Comparison of ENCODE assay signal across 15 cellular contexts in the genomic region with DNA sequence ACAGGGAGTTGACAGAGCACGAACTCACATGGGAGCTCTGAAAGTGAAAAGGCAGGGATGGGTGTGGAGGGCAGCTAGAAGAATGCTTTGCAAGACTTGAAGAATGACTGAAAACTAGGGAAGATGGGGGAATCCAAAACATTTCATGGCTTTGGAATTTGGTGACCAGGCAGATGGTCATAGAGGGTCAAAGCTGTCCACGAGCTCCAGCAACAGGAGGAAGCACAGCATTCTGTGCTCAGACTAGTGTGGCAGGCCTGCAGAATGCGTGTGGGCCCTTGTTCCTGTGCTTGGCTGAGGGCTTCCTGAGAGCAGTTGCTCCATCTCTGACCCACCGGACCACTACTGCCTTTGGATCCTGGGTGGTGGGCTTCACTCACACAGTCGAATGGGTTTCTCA.
DNase-seq lines count a peak whose midpoint lies in the region; ATAC-seq and TF ChIP-seq lines count a peak whose summit lies in the region.
"Had no signal": no experiment of that assay in that cellular context is flagged by ENCODE, and none has a peak within 500 bp of the region (broad histone marks: within the 10 kb centered on the region; RNA-seq: fewer than 3 reads in every experiment).

No MANE protein-coding gene starts in this region.

- no peak overlapping the region for H3K4me3 Mint-ChIP-seq in dendritic cell treated with granulocyte-macrophage colony-stimulating factor and Interleukin-4, amounts not matched to agents 40 ng/mL and 50 ng/mL, for 4 days
- no peak overlapping the region for H3K4me3 Mint-ChIP-seq in activated CD8-positive, alpha-beta memory T cell treated with anti-CD3 and anti-CD28 coated beads, Interleukin-2, amount 10 ng/mL, durations not matched to agents 7 days and 5 days
- H3K4me3 Mint-ChIP-seq: activated naive CD4-positive, alpha-beta T cell treated with anti-CD3 and anti-CD28 coated beads, Interleukin-2, amount 50 U/mL, for 24 hours; endodermal cell; T-helper 1 cell treated with Interleukin-12 subunit alpha and Interleukin-12 subunit beta and Interleukin-4 antibody, amounts not matched to agents 30 μg/mL and 1 μg/mL, for 36 hours had no signal

- no peaks in the 10 kb centered on the region for H3K36me3 Mint-ChIP-seq in dendritic cell treated with granulocyte-macrophage colony-stimulating factor and Interleukin-4, amounts not matched to agents 40 ng/mL and 50 ng/mL, for 4 days (ENCODE audit: low read depth)
- peaks cover 1% of the 10 kb centered on the region for H3K36me3 Mint-ChIP-seq in activated CD8-positive, alpha-beta memory T cell treated with anti-CD3 and anti-CD28 coated beads, Interleukin-2, amount 10 ng/mL, durations not matched to agents 7 days and 5 days
- H3K36me3 Mint-ChIP-seq: activated naive CD4-positive, alpha-beta T cell treated with anti-CD3 and anti-CD28 coated beads, Interleukin-2, amount 50 U/mL, for 24 hours had no signal

- H2AFZ ChIP-seq in mesenchymal stem cell (ENCODE audit: low read depth, low read length), result no peak overlapping the region

- 76% methylated on average over 5 of the region's 5 CpGs for WGBS in mesenchymal stem cell

- peaks cover 33% of the 10 kb centered on the region for H3K4me1 Mint-ChIP-seq in dendritic cell treated with granulocyte-macrophage colony-stimulating factor and Interleukin-4, amounts not matched to agents 40 ng/mL and 50 ng/mL, for 4 days (ENCODE audit: low read depth)
- H3K4me1 Mint-ChIP-seq in activated CD8-positive, alpha-beta memory T cell treated with anti-CD3 and anti-CD28 coated beads, Interleukin-2, amount 10 ng/mL, durations not matched to agents 7 days and 5 days, result no peaks in the 10 kb centered on the region
- H3K4me1 Mint-ChIP-seq: endodermal cell had no signal

- H2BK12ac ChIP-seq in mesenchymal stem cell (ENCODE audit: low read length in 2 of 2), result no peak overlapping the region

- no peak for ATAC-seq in activated CD8-positive, alpha-beta memory T cell treated with anti-CD3 and anti-CD28 coated beads, Interleukin-2, amount 10 ng/mL, durations not matched to agents 7 days and 5 days
- ATAC-seq: A549 had no signal

- H3K4me1 ChIP-seq in mesenchymal stem cell (ENCODE audit: control insufficient read depth, insufficient read depth, low read depth, low read length), result peaks cover 4% of the 10 kb centered on the region
- H3K4me1 ChIP-seq: A549 had no signal

- H2BK15ac ChIP-seq in mesenchymal stem cell (ENCODE audit: low read depth, poor library complexity, severe bottlenecking), result no peak overlapping the region

- no peak overlapping the region for H2AK5ac ChIP-seq in mesenchymal stem cell (ENCODE audit: low read length, severe bottlenecking)

- H3K9ac ChIP-seq in mesenchymal stem cell (ENCODE audit: low read length), result no peak overlapping the region

- H3K27me3 Mint-ChIP-seq in dendritic cell treated with granulocyte-macrophage colony-stimulating factor and Interleukin-4, amounts not matched to agents 40 ng/mL and 50 ng/mL, for 4 days, result no peaks in the 10 kb centered on the region
- no peaks in the 10 kb centered on the region for H3K27me3 Mint-ChIP-seq in activated CD8-positive, alpha-beta memory T cell treated with anti-CD3 and anti-CD28 coated beads, Interleukin-2, amount 10 ng/mL, durations not matched to agents 7 days and 5 days
- H3K27me3 Mint-ChIP-seq: activated naive CD4-positive, alpha-beta T cell treated with anti-CD3 and anti-CD28 coated beads, Interleukin-2, amount 50 U/mL, for 24 hours had no signal

- no peak overlapping the region for H3K4ac ChIP-seq in mesenchymal stem cell (ENCODE audit: low read depth in 1 of 2, low read length in 2 of 2)

- H3K23ac ChIP-seq in mesenchymal stem cell (ENCODE audit: low read length in 2 of 2), result no peak overlapping the region

- H3K18ac ChIP-seq in mesenchymal stem cell (ENCODE audit: low read depth in 1 of 2, low read length in 2 of 2), result peak overlapping the region in 1 of 2 experiments; percentile 46

- peak; percentile 55 for DNase-seq in AG08396 (ENCODE audit: low spot score)
- no peak for DNase-seq in HL-60 (ENCODE audit: low read depth in 1 of 2, low spot score in 1 of 2)
- DNase-seq in mesenchymal stem cell, result peak; percentile 27
- DNase-seq in NCI-H1417 (lab: John Stamatoyannopoulos, UW), result no peak
- no peak for DNase-seq in NCI-H2029 treated with DMSO at 0.1 percent for 48 hours (lab: John Stamatoyannopoulos, UW)
- no peak for DNase-seq in activated CD8-positive, alpha-beta memory T cell treated with anti-CD3 and anti-CD28 coated beads, Interleukin-2, amount 10 ng/mL, durations not matched to agents 7 days and 5 days
- no peak for DNase-seq in NCI-H345 treated with DMSO at 0.1 percent for 48 hours (lab: John Stamatoyannopoulos, UW; ENCODE audit: unreplicated experiment)
- DNase-seq: activated CD4-positive, CD25-positive, alpha-beta regulatory T cell treated with anti-CD3 and anti-CD28 coated beads, Interleukin-2, amount 50 U/mL, for 72 hours; Caco-2; endodermal cell; NCI-H187 treated with DMSO at 0.1 percent for 48 hours had no signal

- no peaks in the 10 kb centered on the region for H3K27me3 ChIP-seq in HL-60 (ENCODE audit: insufficient read depth, poor library complexity, severe bottlenecking)
- H3K27me3 ChIP-seq in mesenchymal stem cell (ENCODE audit: control insufficient read depth in 1 of 2, insufficient read depth in 1 of 2, low read length in 2 of 2), result no peaks in the 10 kb centered on the region

- no peak overlapping the region for H4K8ac ChIP-seq in mesenchymal stem cell (ENCODE audit: low read length)

- no peak overlapping the region for H2BK5ac ChIP-seq in mesenchymal stem cell (ENCODE audit: low read depth, low read length, poor library complexity, severe bottlenecking)

- no peak overlapping the region for H3K14ac ChIP-seq in mesenchymal stem cell (ENCODE audit: low read length in 2 of 2)

- CTCF ChIA-PET in activated CD8-positive, alpha-beta memory T cell treated with anti-CD3 and anti-CD28 coated beads, Interleukin-2, amount 10 ng/mL, durations not matched to agents 7 days and 5 days (lab: Charles Lee), result no interaction called here

- no peaks in the 10 kb centered on the region for H3K9me3 ChIP-seq in mesenchymal stem cell (ENCODE audit: control insufficient read depth, low read length)
- H3K9me3 ChIP-seq: A549, Caco-2 had no signal

- H3K27ac ChIP-seq in HL-60 (replicated peaks) (peak overlapping the region; percentile 67), mesenchymal stem cell (ENCODE audit: low read length, poor library complexity, severe bottlenecking) (no peak overlapping the region)
- H3K27ac ChIP-seq: A549 had no signal

- TF ChIP-seq CTCF in HL-60 (IDR thresholded peaks at IDR 0.05; ENCODE audit: insufficient read depth, low read length), result no peak

- no peak overlapping the region for H4K91ac ChIP-seq in mesenchymal stem cell (ENCODE audit: low read length)

- peaks cover 8% of the 10 kb centered on the region for H3K9me3 Mint-ChIP-seq in dendritic cell treated with granulocyte-macrophage colony-stimulating factor and Interleukin-4, amounts not matched to agents 40 ng/mL and 50 ng/mL, for 4 days
- H3K9me3 Mint-ChIP-seq in activated CD8-positive, alpha-beta memory T cell treated with anti-CD3 and anti-CD28 coated beads, Interleukin-2, amount 10 ng/mL, durations not matched to agents 7 days and 5 days (ENCODE audit: low read depth), result no peaks in the 10 kb centered on the region
- H3K9me3 Mint-ChIP-seq: activated naive CD4-positive, alpha-beta T cell treated with anti-CD3 and anti-CD28 coated beads, Interleukin-2, amount 50 U/mL, for 24 hours; endodermal cell had no signal

- no peaks in the 10 kb centered on the region for H3K79me1 ChIP-seq in mesenchymal stem cell (replicated peaks; ENCODE audit: low read length, poor library complexity, severe bottlenecking)

- intact Hi-C loops in dendritic cell treated with granulocyte-macrophage colony-stimulating factor and Interleukin-4, amounts not matched to agents 40 ng/mL and 50 ng/mL, for 4 days (cut with micrococcal nuclease), result no loop called here

- H2BK120ac ChIP-seq in mesenchymal stem cell (ENCODE audit: low read depth, low read length), result no peak overlapping the region

- peak overlapping the region; percentile 81 for H3K27ac Mint-ChIP-seq in dendritic cell treated with granulocyte-macrophage colony-stimulating factor and Interleukin-4, amounts not matched to agents 40 ng/mL and 50 ng/mL, for 4 days
- H3K27ac Mint-ChIP-seq in activated CD8-positive, alpha-beta memory T cell treated with anti-CD3 and anti-CD28 coated beads, Interleukin-2, amount 10 ng/mL, durations not matched to agents 7 days and 5 days, result no peak overlapping the region
- H3K27ac Mint-ChIP-seq: activated naive CD4-positive, alpha-beta T cell treated with anti-CD3 and anti-CD28 coated beads, Interleukin-2, amount 50 U/mL, for 24 hours; endodermal cell; T-helper 1 cell treated with Interleukin-12 subunit alpha and Interleukin-12 subunit beta and Interleukin-4 antibody, amounts not matched to agents 30 μg/mL and 1 μg/mL, for 36 hours had no signal

- H3K4me3 ChIP-seq in HL-60 (replicated peaks; ENCODE audit: insufficient read depth, low read length) (no peak overlapping the region), mesenchymal stem cell (ENCODE audit: insufficient read depth in 1 of 2, low read depth in 1 of 2, low read length in 2 of 2) (no peak overlapping the region)
- H3K4me3 ChIP-seq: A549 had no signal

- H3K4me2 ChIP-seq in mesenchymal stem cell (ENCODE audit: low read length, poor library complexity, severe bottlenecking), result no peak overlapping the region
- H3K4me2 ChIP-seq: A549 had no signal

- no peaks in the 10 kb centered on the region for H3K36me3 ChIP-seq in mesenchymal stem cell (ENCODE audit: control insufficient read depth in 1 of 2, insufficient read depth in 2 of 2, low read depth in 1 of 2, low read length in 2 of 2)

Comparison
In these comparisons a context has a peak if more than half of its experiments do, and no peak if none do; other contexts are left out.
1. DNase-seq: peak in AG08396 (single experiment) and mesenchymal stem cell (single experiment); none in HL-60 (0 of 2), NCI-H1417 (0 of 3), NCI-H2029 treated with DMSO at 0.1 percent for 48 hours (single experiment), activated CD8-positive, alpha-beta memory T cell treated with anti-CD3 and anti-CD28 coated beads, Interleukin-2, amount 10 ng/mL, durations not matched to agents 7 days and 5 days (single experiment) and NCI-H345 treated with DMSO at 0.1 percent for 48 hours (single experiment).